20 cellular contexts compared by ENCODE assay signal in the genomic region with DNA sequence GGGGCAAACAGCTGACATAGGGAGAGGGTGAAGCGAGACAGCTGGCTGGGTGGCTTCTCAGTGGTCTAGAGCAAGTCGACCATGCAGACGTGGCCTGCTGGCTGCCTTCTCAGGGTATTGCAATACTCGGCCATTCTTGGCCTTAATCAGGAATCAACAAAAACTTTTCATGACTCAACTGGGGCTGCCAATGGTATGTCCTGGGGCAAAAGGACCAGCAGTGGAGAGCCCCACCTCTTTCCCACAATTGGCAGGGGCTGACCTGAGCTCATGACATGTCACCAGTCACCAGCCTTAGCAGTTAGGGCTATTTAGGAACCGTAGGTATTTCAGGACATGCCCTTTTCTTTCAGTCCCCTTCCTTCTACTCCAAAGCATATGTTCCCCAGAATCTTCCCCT. TPM values are rescaled to one million over a fixed set of nuclear protein-coding genes. Genes with fewer than 3 reads are reported as not detected.
DNase-seq lines count a peak whose midpoint lies in the region; ATAC-seq and TF ChIP-seq lines count a peak whose summit lies in the region.
"Had no signal": no experiment of that assay in that cellular context is flagged by ENCODE, and none has a peak within 500 bp of the region (broad histone marks: within the 10 kb centered on the region; RNA-seq: fewer than 3 reads in every experiment).

No MANE protein-coding gene starts in this region.

- H3K9me3 ChIP-seq in left ventricle myocardium inferior (replicated peaks) (no peaks in the 10 kb centered on the region), BE2C (no peaks in the 10 kb centered on the region)
- H3K9me3 ChIP-seq: Caco-2, Peyer's patch, SJSA1 had no signal

- no peaks in the 10 kb centered on the region for H3K9me3 Mint-ChIP-seq in activated T-cell treated with anti-CD3 and anti-CD28 coated beads, Interleukin-2, amount 50 U/mL, for 4 hours
- H3K9me3 Mint-ChIP-seq in activated T-cell treated with anti-CD3 and anti-CD28 coated beads, Interleukin-2, amount 50 U/mL, for 24 hours = no peaks in the 10 kb centered on the region
- H3K9me3 Mint-ChIP-seq: GM23338 had no signal

- H3K4me3 ChIP-seq in left ventricle myocardium inferior = no peak overlapping the region
- no peak overlapping the region for H3K4me3 ChIP-seq in BE2C (ENCODE audit: low read depth, low read length)
- H3K4me3 ChIP-seq: GM23338, Peyer's patch, SJSA1 had no signal

- TF ChIP-seq CTCF in left ventricle myocardium inferior (IDR thresholded peaks at IDR 0.05; ENCODE audit: borderline replicate concordance) (no peak), BE2C (IDR thresholded peaks at IDR 0.05; ENCODE audit: low read depth, low read length) (no peak)

- peaks cover 13% of the 10 kb centered on the region for H3K4me1 ChIP-seq in left ventricle myocardium inferior
- H3K4me1 ChIP-seq in BE2C = no peaks in the 10 kb centered on the region
- H3K4me1 ChIP-seq: Caco-2, Peyer's patch had no signal

- H3K4me1 Mint-ChIP-seq in activated T-cell treated with anti-CD3 and anti-CD28 coated beads, Interleukin-2, amount 50 U/mL, for 4 hours (ENCODE audit: low read depth) = no peaks in the 10 kb centered on the region
- H3K4me1 Mint-ChIP-seq in activated T-cell treated with anti-CD3 and anti-CD28 coated beads, Interleukin-2, amount 50 U/mL, for 24 hours (ENCODE audit: low read depth) = peaks cover 13% of the 10 kb centered on the region

- peaks cover 4% of the 10 kb centered on the region for H3K27me3 Mint-ChIP-seq in activated T-cell treated with anti-CD3 and anti-CD28 coated beads, Interleukin-2, amount 50 U/mL, for 4 hours (ENCODE audit: low read depth)
- peaks cover 21% of the 10 kb centered on the region for H3K27me3 Mint-ChIP-seq in activated T-cell treated with anti-CD3 and anti-CD28 coated beads, Interleukin-2, amount 50 U/mL, for 24 hours

- H3K27ac Mint-ChIP-seq in activated T-cell treated with anti-CD3 and anti-CD28 coated beads, Interleukin-2, amount 50 U/mL, for 24 hours = no peak overlapping the region
- H3K27ac Mint-ChIP-seq: GM23338 had no signal

- no peaks in the 10 kb centered on the region for H3K36me3 ChIP-seq in left ventricle myocardium inferior
- H3K36me3 ChIP-seq in BE2C = no peaks in the 10 kb centered on the region
- H3K36me3 ChIP-seq: SJSA1 had no signal

- in situ Hi-C loops in SK-MEL-5 (cut with HindIII; ENCODE audit: low pct_unique_long_range_greater_than_20kb, low sequenced_read_pairs) = no loop called here

- no peak overlapping the region for H3K27ac ChIP-seq in left ventricle myocardium inferior (replicated peaks)
- H3K27ac ChIP-seq: C4-2B, HL-60, Peyer's patch, SJSA1 had no signal

- DNase-seq in left ventricle myocardium superior (no peak), left ventricle myocardium inferior (no peak), SK-MEL-5 (ENCODE audit: low read depth, low spot score) (peak; percentile 14), iris pigment epithelial cell (ENCODE audit: low read depth) (peak; percentile 42), BE2C (no peak), SIG-M5 treated with dmso at 0.1 percent for 504 hours (lab: John Stamatoyannopoulos, UW; ENCODE audit: unreplicated experiment) (no peak)
- DNase-seq in activated T-cell treated with anti-CD3 and anti-CD28 coated beads, Interleukin-2, amount 50 U/mL, for 4 hours = no peak
- DNase-seq in activated T-cell treated with anti-CD3 and anti-CD28 coated beads, Interleukin-2, amount 50 U/mL, for 24 hours = no peak
- DNase-seq: Caco-2, KG1, MM.1S, NCI-H1105, NCI-H187, NCI-H446, NCI-H774, Peyer's patch had no signal

- H3K36me3 Mint-ChIP-seq in activated T-cell treated with anti-CD3 and anti-CD28 coated beads, Interleukin-2, amount 50 U/mL, for 4 hours (ENCODE audit: insufficient read depth) = no peaks in the 10 kb centered on the region
- no peaks in the 10 kb centered on the region for H3K36me3 Mint-ChIP-seq in activated T-cell treated with anti-CD3 and anti-CD28 coated beads, Interleukin-2, amount 50 U/mL, for 24 hours (ENCODE audit: low read depth)

- intact Hi-C loops in left ventricle myocardium superior (cut with micrococcal nuclease) = no loop called here
- intact Hi-C loops in left ventricle myocardium inferior (cut with micrococcal nuclease) = no loop called here

- ATAC-seq in left ventricle myocardium superior = peak; percentile 61
- ATAC-seq in activated T-cell treated with anti-CD3 and anti-CD28 coated beads, Interleukin-2, amount 50 U/mL, for 4 hours = no peak
- ATAC-seq: GM23338 had no signal

- H3K27me3 ChIP-seq in left ventricle myocardium inferior (ENCODE audit: low read depth) = no peaks in the 10 kb centered on the region
- H3K27me3 ChIP-seq in BE2C = peaks cover 5% of the 10 kb centered on the region; the same call in 1 of the 2 replicates
- H3K27me3 ChIP-seq: Peyer's patch, SJSA1 had no signal

- H3K4me3 Mint-ChIP-seq in activated T-cell treated with anti-CD3 and anti-CD28 coated beads, Interleukin-2, amount 50 U/mL, for 4 hours = no peak overlapping the region
- no peak overlapping the region for H3K4me3 Mint-ChIP-seq in activated T-cell treated with anti-CD3 and anti-CD28 coated beads, Interleukin-2, amount 50 U/mL, for 24 hours
- H3K4me3 Mint-ChIP-seq: GM23338 had no signal

RNA-seq across cellular contexts. Expression of a gene that starts 19.1 kb away (rescaled TPM):
- total RNA-seq in left ventricle myocardium superior = 2.9 TPM
- total RNA-seq in left ventricle myocardium inferior = 2.3 TPM
- total RNA-seq in SK-MEL-5 (2014; rRNA removed; shearing (Covaris generic)) = 0.11 TPM in 1 of 2 replicates, not detected in the other
- not detected in 2 replicates for polyA plus RNA-seq in SK-MEL-5 (2015; cell fraction: cytosol; rRNA removed)
- not detected in 2 replicates for polyA plus RNA-seq in SK-MEL-5 (2015; cell fraction: nucleus; rRNA removed)
- polyA plus RNA-seq in BE2C (2012; ENCODE audit: insufficient read depth, insufficient read length, low read depth) = not detected
- total RNA-seq in activated T-cell treated with anti-CD3 and anti-CD28 coated beads, Interleukin-2, amount 50 U/mL, for 4 hours = under 1 TPM in 2 of 3 donors, not detected in 1; 0.03 to 0.05 TPM

Comparison
In these comparisons a context has a peak if more than half of its experiments do, and no peak if none do; other contexts are left out.
1. DNase-seq: peak in SK-MEL-5 (single experiment) and iris pigment epithelial cell (single experiment); none in left ventricle myocardium superior (single experiment), left ventricle myocardium inferior (single experiment), BE2C (single experiment), SIG-M5 treated with dmso at 0.1 percent for 504 hours (single experiment), activated T-cell treated with anti-CD3 and anti-CD28 coated beads, Interleukin-2, amount 50 U/mL, for 4 hours (single experiment) and activated T-cell treated with anti-CD3 and anti-CD28 coated beads, Interleukin-2, amount 50 U/mL, for 24 hours (single experiment).